ENCODE assay signal across 16 cellular contexts in the genomic region with DNA sequence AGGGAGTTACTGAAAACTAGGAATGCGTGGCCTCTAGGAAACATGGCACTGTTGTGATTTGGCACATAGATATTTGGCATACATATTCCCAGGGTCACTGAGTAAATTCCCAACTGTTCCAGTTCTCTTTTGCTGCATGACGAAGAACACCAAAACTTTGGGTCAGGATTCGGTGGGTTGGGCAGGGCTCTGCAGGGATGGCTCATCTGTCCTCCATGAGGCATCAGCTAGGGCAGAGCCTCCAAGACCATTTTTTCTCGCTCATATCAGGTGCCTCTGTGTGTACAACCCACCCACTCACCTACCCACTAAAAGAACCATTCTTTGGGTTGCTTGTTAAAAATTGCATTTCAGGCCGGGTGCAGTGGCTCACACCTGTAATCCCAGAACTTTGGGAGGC. TPM values are rescaled to one million over a fixed set of nuclear protein-coding genes. Genes with fewer than 3 reads are reported as not detected.
DNase-seq lines count a peak whose midpoint lies in the region; ATAC-seq and TF ChIP-seq lines count a peak whose summit lies in the region.
"Had no signal": no experiment of that assay in that cellular context is flagged by ENCODE, and none has a peak within 500 bp of the region (broad histone marks: within the 10 kb centered on the region; RNA-seq: fewer than 3 reads in every experiment).

No MANE protein-coding gene starts in this region.

- ATAC-seq in HG03280 (IDR thresholded peaks at IDR 0.05; ENCODE audit: unreplicated experiment) = no peak
- no peak for ATAC-seq in GM18907 (IDR thresholded peaks at IDR 0.05; ENCODE audit: unreplicated experiment)
- ATAC-seq: HCT116 had no signal

- no peak overlapping the region for H3K27ac ChIP-seq in HEK293 (ENCODE audit: extremely low read depth, low read depth, low read length)
- H3K27ac ChIP-seq in cingulate gyrus (ENCODE audit: low read depth, low read length) = peak overlapping the region; percentile 39
- peak overlapping the region; percentile 65 for H3K27ac ChIP-seq in parathyroid adenoma
- peak overlapping the region; percentile 30 for H3K27ac ChIP-seq in suprapubic skin
- H3K27ac ChIP-seq in esophagus squamous epithelium = peak overlapping the region in 1 of 4 donors; percentile 56

- no peak overlapping the region for H3K4me3 ChIP-seq in HEK293 (ENCODE audit: low read depth, low read length)
- H3K4me3 ChIP-seq in parathyroid adenoma (ENCODE audit: low read depth, low read length) = no peak overlapping the region
- H3K4me3 ChIP-seq in suprapubic skin = no peak overlapping the region
- H3K4me3 ChIP-seq in esophagus squamous epithelium = no peak overlapping the region

- H3K79me2 ChIP-seq in parathyroid adenoma = no peaks in the 10 kb centered on the region

- intact Hi-C loops in esophagus squamous epithelium (cut with DNase I) = no loop called here

- no peak overlapping the region for H3K9ac ChIP-seq in parathyroid adenoma

- H3K36me3 ChIP-seq in HEK293 (ENCODE audit: control insufficient read depth in 2 of 2, insufficient read depth in 1 of 2, low read length in 2 of 2) = peaks cover 0 to 8% of the 10 kb centered on the region in 2 experiments; a peak in 2 of 3 replicates
- H3K36me3 ChIP-seq in parathyroid adenoma (ENCODE audit: control insufficient read depth, insufficient read depth, low read length) = no peaks in the 10 kb centered on the region
- peaks cover under 1% of the 10 kb centered on the region for H3K36me3 ChIP-seq in suprapubic skin
- H3K36me3 ChIP-seq in esophagus squamous epithelium = peaks cover 0 to 19% (median 14%) of the 10 kb centered on the region in 3 donors

- TF ChIP-seq CTCF in HEK293 (tag by site-specific recombination; IDR thresholded peaks at IDR 0.05) (no peak), parathyroid adenoma (IDR thresholded peaks at IDR 0.05) (no peak), suprapubic skin (IDR thresholded peaks at IDR 0.05) (no peak), esophagus squamous epithelium (IDR thresholded peaks at IDR 0.05) (no peak)

- CTCF ChIA-PET in HEK293 (lab: Yijun Ruan, JAX) = interaction anchor here (1.1 to 5.7 kb wide), 2 partner anchors 12 to 580 kb away, joined by 3 to 41 read pairs; no protein-coding TSS in a partner anchor

- H3K27me3 ChIP-seq in parathyroid adenoma (ENCODE audit: control insufficient read depth, insufficient read depth, low read length) = no peaks in the 10 kb centered on the region
- H3K27me3 ChIP-seq in suprapubic skin = no peaks in the 10 kb centered on the region
- H3K27me3 ChIP-seq in esophagus squamous epithelium = no peaks in the 10 kb centered on the region

- H3K4me1 ChIP-seq in HEK293 (ENCODE audit: control insufficient read depth, insufficient read depth, low read length) (peaks cover 2% of the 10 kb centered on the region; the same call in 1 of the 2 replicates), parathyroid adenoma (peaks cover 8% of the 10 kb centered on the region), suprapubic skin (peaks cover 8% of the 10 kb centered on the region), esophagus squamous epithelium (peaks cover 3 to 8% (median 6%) of the 10 kb centered on the region in 3 donors)

- WGBS in suprapubic skin = 96% methylated on average over 5 of the region's 5 CpGs
- WGBS in esophagus squamous epithelium, 2 donors = 94 to 98% methylated on average over 5 of the region's 5 CpGs

- POLR2A ChIA-PET in HEK293 (lab: Yijun Ruan, JAX) = interaction anchor here (1.2 kb wide), 1 partner anchor 569 kb away, joined by 3 read pairs; no protein-coding TSS in a partner anchor

- no peak for TF ChIP-seq POLR2A in suprapubic skin (IDR thresholded peaks at IDR 0.05)
- no peak for TF ChIP-seq POLR2A in esophagus squamous epithelium (IDR thresholded peaks at IDR 0.05)

- H3K9me3 ChIP-seq in HEK293 (ENCODE audit: control insufficient read depth, insufficient read depth, low read depth, low read length) (no peaks in the 10 kb centered on the region), parathyroid adenoma (ENCODE audit: control insufficient read depth, low read length) (no peaks in the 10 kb centered on the region), suprapubic skin (no peaks in the 10 kb centered on the region), esophagus squamous epithelium (no peaks in the 10 kb centered on the region)

- H2AFZ ChIP-seq in parathyroid adenoma = no peak overlapping the region

- H3K4me2 ChIP-seq in parathyroid adenoma (ENCODE audit: low read length) = no peak overlapping the region

- no peak for TF ChIP-seq EP300 in suprapubic skin (IDR thresholded peaks at IDR 0.05)

- no peak for DNase-seq in suprapubic skin (ENCODE audit: low spot score in 2 of 2)
- no peak for DNase-seq in esophagus squamous epithelium (lab: John Stamatoyannopoulos, UW)
- DNase-seq in NCI-H1417 treated with DMSO at 0.1 percent for 48 hours (lab: John Stamatoyannopoulos, UW) = no peak
- DNase-seq: ACHN, GOT3, NCI-H1436 treated with DMSO at 0.1 percent for 48 hours, NCI-H2029, NCI-H2171, NCI-H526, SW 1271 had no signal

TF ChIP-seq in HEK293, 187 proteins besides CTCF, POLR2A, EP300 and RAD21:
- TF ChIP-seq ZNF19 (tag by site-specific recombination; IDR thresholded peaks at IDR 0.05; ENCODE audit: low read depth) (no peak), TRIM28 (IDR thresholded peaks at IDR 0.05; ENCODE audit: borderline replicate concordance, low read length) (peak; percentile 35; the same call in 1 of the 2 replicates), SETDB1 (IDR thresholded peaks at IDR 0.05; ENCODE audit: insufficient read length, low read length) (peak; percentile 60)

RNA-seq across cellular contexts. Expression of a gene that starts 57.1 kb away (rescaled TPM):
- total RNA-seq in suprapubic skin = 10 to 100 TPM; 28.9 to 74.6 (median 39.2) TPM
- total RNA-seq in esophagus squamous epithelium = 100 to 1,000 TPM in 1 of 4 donors, 10 to 100 TPM in 3; 39.5 to 122 (median 80.8) TPM
